Comparison of ENCODE assay signal across 17 cellular contexts in genomic region chr2:190959911-190960788, GRCh38. TPM values are rescaled to one million over a fixed set of nuclear protein-coding genes. Genes with fewer than 3 reads are reported as not detected.
DNase-seq lines count a peak whose midpoint lies in the region; ATAC-seq, FAIRE-seq and TF ChIP-seq lines count a peak whose summit lies in the region.
"Had no signal": no experiment of that assay in that cellular context is flagged by ENCODE, and none has a peak within 500 bp of the region (broad histone marks: within the 10 kb centered on the region; RNA-seq: fewer than 3 reads in every experiment).

No MANE protein-coding gene starts in this region.

- TF ChIP-seq CTCF in activated CD8-positive, alpha-beta T cell treated with anti-CD3 and anti-CD28 coated beads for 36 hours (IDR thresholded peaks at IDR 0.05): no peak
- no peak for TF ChIP-seq CTCF in endodermal cell (conservative IDR thresholded peaks at IDR 0.05)

- intact Hi-C loops in activated CD8-positive, alpha-beta T cell treated with anti-CD3 and anti-CD28 coated beads for 36 hours (cut with micrococcal nuclease): no loop called here
- intact Hi-C loops in naive thymus-derived CD4-positive, alpha-beta T cell (cut with micrococcal nuclease): no loop called here

- no peak overlapping the region for H3K27ac ChIP-seq in naive thymus-derived CD4-positive, alpha-beta T cell (ENCODE audit: low read depth, low read length)
- no peak overlapping the region for H3K27ac ChIP-seq in endodermal cell (ENCODE audit: low read depth, low read length)
- H3K27ac ChIP-seq: heart left ventricle, vagina had no signal

- H3K4me1 ChIP-seq in naive thymus-derived CD4-positive, alpha-beta T cell (ENCODE audit: control insufficient read depth in 2 of 2, insufficient read depth in 2 of 2, low read length in 2 of 2): no peaks in the 10 kb centered on the region
- H3K4me1 ChIP-seq in endodermal cell (ENCODE audit: control insufficient read depth, insufficient read depth, low read length): no peaks in the 10 kb centered on the region
- H3K4me1 ChIP-seq: vagina had no signal

- no peak for ATAC-seq in activated CD8-positive, alpha-beta T cell treated with anti-CD3 and anti-CD28 coated beads for 36 hours
- ATAC-seq in activated CD8-positive, alpha-beta T cell treated with anti-CD3 and anti-CD28 coated beads, Interleukin-2, amount 10 ng/mL, durations not matched to agents 7 days and 5 days: no peak
- ATAC-seq in naive thymus-derived CD4-positive, alpha-beta T cell: no peak
- ATAC-seq: esophagus mucosa, PC-3 had no signal

- no peak overlapping the region for H3K4me3 ChIP-seq in naive thymus-derived CD4-positive, alpha-beta T cell (ENCODE audit: low read length)
- H3K4me3 ChIP-seq in endodermal cell (ENCODE audit: low read length): no peak overlapping the region
- H3K4me3 ChIP-seq: heart left ventricle, vagina had no signal

- FAIRE-seq in GM18507 (lab: Jason Lieb, UNC): peak; percentile 18

- no peak overlapping the region for H3K9ac ChIP-seq in endodermal cell (ENCODE audit: extremely low read depth, low read length, poor library complexity, severe bottlenecking)

- H3K36me3 ChIP-seq in naive thymus-derived CD4-positive, alpha-beta T cell (ENCODE audit: control insufficient read depth in 2 of 3, insufficient read depth in 3 of 3, low read length in 3 of 3): peaks cover 0 to 29% (median 3%) of the 10 kb centered on the region in 3 experiments
- peaks cover 32% of the 10 kb centered on the region for H3K36me3 ChIP-seq in endodermal cell (ENCODE audit: control insufficient read depth, insufficient read depth, low read length)
- H3K36me3 ChIP-seq: vagina had no signal

- peak overlapping the region; percentile 13 for H3K27ac Mint-ChIP-seq in activated CD8-positive, alpha-beta T cell treated with anti-CD3 and anti-CD28 coated beads for 36 hours
- H3K27ac Mint-ChIP-seq in activated CD8-positive, alpha-beta T cell treated with anti-CD3 and anti-CD28 coated beads, Interleukin-2, amount 10 ng/mL, durations not matched to agents 7 days and 5 days: no peak overlapping the region
- H3K27ac Mint-ChIP-seq in activated naive CD8-positive, alpha-beta T cell treated with anti-CD3 and anti-CD28 coated beads for 36 hours: peak overlapping the region; percentile 35
- H3K27ac Mint-ChIP-seq in naive thymus-derived CD4-positive, alpha-beta T cell: peak overlapping the region; percentile 7 to 91 (median 69)
- H3K27ac Mint-ChIP-seq in endodermal cell: no peak overlapping the region
- H3K27ac Mint-ChIP-seq: dendritic cell treated with granulocyte-macrophage colony-stimulating factor and Interleukin-4, amounts not matched to agents 40 ng/mL and 50 ng/mL, for 4 days had no signal

- H3K9me3 ChIP-seq in naive thymus-derived CD4-positive, alpha-beta T cell (ENCODE audit: control insufficient read depth in 2 of 3, low read length in 3 of 3): no peaks in the 10 kb centered on the region
- H3K9me3 ChIP-seq in endodermal cell (ENCODE audit: control insufficient read depth, low read length): peaks cover 7% of the 10 kb centered on the region
- H3K9me3 ChIP-seq: neutrophil, vagina had no signal

- no peak for DNase-seq in activated CD8-positive, alpha-beta T cell treated with anti-CD3 and anti-CD28 coated beads for 36 hours
- DNase-seq in activated CD8-positive, alpha-beta T cell treated with anti-CD3 and anti-CD28 coated beads, Interleukin-2, amount 10 ng/mL, durations not matched to agents 7 days and 5 days: no peak
- DNase-seq in GM18507 (ENCODE audit: extremely low spot score, insufficient read length, low read depth) (no peak), ecto neural progenitor cell (ENCODE audit: low spot score) (no peak), NCI-H146 (lab: John Stamatoyannopoulos, UW) (no peak), endodermal cell (no peak)
- DNase-seq in activated naive CD8-positive, alpha-beta T cell treated with anti-CD3 and anti-CD28 coated beads for 36 hours: no peak
- no peak for DNase-seq in naive thymus-derived CD4-positive, alpha-beta T cell
- DNase-seq: heart left ventricle, NCI-H526 treated with DMSO at 0.1 percent for 48 hours, PC-3, right cardiac atrium, T1000 had no signal

- H3K27me3 Mint-ChIP-seq in activated CD8-positive, alpha-beta T cell treated with anti-CD3 and anti-CD28 coated beads for 36 hours: no peaks in the 10 kb centered on the region
- no peaks in the 10 kb centered on the region for H3K27me3 Mint-ChIP-seq in activated CD8-positive, alpha-beta T cell treated with anti-CD3 and anti-CD28 coated beads, Interleukin-2, amount 10 ng/mL, durations not matched to agents 7 days and 5 days (ENCODE audit: low read depth)
- no peaks in the 10 kb centered on the region for H3K27me3 Mint-ChIP-seq in activated naive CD8-positive, alpha-beta T cell treated with anti-CD3 and anti-CD28 coated beads for 36 hours
- no peaks in the 10 kb centered on the region for H3K27me3 Mint-ChIP-seq in naive thymus-derived CD4-positive, alpha-beta T cell
- no peaks in the 10 kb centered on the region for H3K27me3 Mint-ChIP-seq in endodermal cell (ENCODE audit: insufficient read depth)
- H3K27me3 Mint-ChIP-seq: dendritic cell treated with granulocyte-macrophage colony-stimulating factor and Interleukin-4, amounts not matched to agents 40 ng/mL and 50 ng/mL, for 4 days had no signal

- no peaks in the 10 kb centered on the region for H3K27me3 ChIP-seq in naive thymus-derived CD4-positive, alpha-beta T cell (ENCODE audit: control insufficient read depth in 2 of 2, insufficient read depth in 2 of 2, low read length in 2 of 2)
- H3K27me3 ChIP-seq in endodermal cell (ENCODE audit: control insufficient read depth, insufficient read depth, low read length, poor library complexity, severe bottlenecking): no peaks in the 10 kb centered on the region
- H3K27me3 ChIP-seq: heart left ventricle, neutrophil, vagina had no signal

- CTCF ChIA-PET in activated CD8-positive, alpha-beta T cell treated with anti-CD3 and anti-CD28 coated beads for 36 hours (lab: Charles Lee): interaction anchor here (0.9 to 1.4 kb wide), 2 partner anchors 12 to 14 kb away, joined by 3 to 5 read pairs; no protein-coding TSS in a partner anchor
- CTCF ChIA-PET in activated CD8-positive, alpha-beta T cell treated with anti-CD3 and anti-CD28 coated beads, Interleukin-2, amount 10 ng/mL, durations not matched to agents 7 days and 5 days (lab: Charles Lee): interaction anchor here (1.0 to 1.9 kb wide), 3 partner anchors 12 to 179 kb away, joined by 3 to 7 read pairs (median 5); no protein-coding TSS in a partner anchor
- CTCF ChIA-PET in naive thymus-derived CD4-positive, alpha-beta T cell (lab: Charles Lee): interaction anchor here (0.5 kb wide), 1 partner anchor 195 kb away, joined by 3 read pairs; no protein-coding TSS in a partner anchor

- WGBS in endodermal cell (ENCODE audit: insufficient coverage in 1 of 2, insufficient read length in 1 of 2), 2 experiments: 87 to 89% methylated on average over 3 to 5 of the region's 5 CpGs

- peaks cover 30% of the 10 kb centered on the region for H3K4me1 Mint-ChIP-seq in activated CD8-positive, alpha-beta T cell treated with anti-CD3 and anti-CD28 coated beads for 36 hours (ENCODE audit: low read depth)
- H3K4me1 Mint-ChIP-seq in activated CD8-positive, alpha-beta T cell treated with anti-CD3 and anti-CD28 coated beads, Interleukin-2, amount 10 ng/mL, durations not matched to agents 7 days and 5 days (ENCODE audit: low read depth): peaks cover 12% of the 10 kb centered on the region
- H3K4me1 Mint-ChIP-seq in activated naive CD8-positive, alpha-beta T cell treated with anti-CD3 and anti-CD28 coated beads for 36 hours: peaks cover 14% of the 10 kb centered on the region
- H3K4me1 Mint-ChIP-seq in naive thymus-derived CD4-positive, alpha-beta T cell: peaks cover 12 to 64% (median 40%) of the 10 kb centered on the region in 7 donors
- no peaks in the 10 kb centered on the region for H3K4me1 Mint-ChIP-seq in endodermal cell

- POLR2A ChIA-PET in activated CD8-positive, alpha-beta T cell treated with anti-CD3 and anti-CD28 coated beads for 36 hours (lab: Charles Lee): no interaction called here
- POLR2A ChIA-PET in activated CD8-positive, alpha-beta T cell treated with anti-CD3 and anti-CD28 coated beads, Interleukin-2, amount 10 ng/mL, durations not matched to agents 7 days and 5 days (lab: Charles Lee): interaction anchor here (0.6 to 1.6 kb wide), 4 partner anchors 13 to 172 kb away, joined by 3 to 6 read pairs (median 4); no protein-coding TSS in a partner anchor
- POLR2A ChIA-PET in naive thymus-derived CD4-positive, alpha-beta T cell (lab: Charles Lee): interaction anchor here (0.7 to 1.8 kb wide), 4 partner anchors 11 to 27 kb away, joined by 3 to 5 read pairs (median 4); no protein-coding TSS in a partner anchor

- peaks cover 10% of the 10 kb centered on the region for H3K9me3 Mint-ChIP-seq in activated CD8-positive, alpha-beta T cell treated with anti-CD3 and anti-CD28 coated beads for 36 hours
- H3K9me3 Mint-ChIP-seq in activated CD8-positive, alpha-beta T cell treated with anti-CD3 and anti-CD28 coated beads, Interleukin-2, amount 10 ng/mL, durations not matched to agents 7 days and 5 days (ENCODE audit: insufficient read depth): no peaks in the 10 kb centered on the region
- peaks cover 16% of the 10 kb centered on the region for H3K9me3 Mint-ChIP-seq in activated naive CD8-positive, alpha-beta T cell treated with anti-CD3 and anti-CD28 coated beads for 36 hours
- peaks cover 0 to 18% (median 3%) of the 10 kb centered on the region in 11 donors for H3K9me3 Mint-ChIP-seq in naive thymus-derived CD4-positive, alpha-beta T cell
- peaks cover 17% of the 10 kb centered on the region for H3K9me3 Mint-ChIP-seq in endodermal cell

- no peak overlapping the region for H3K4me3 Mint-ChIP-seq in activated CD8-positive, alpha-beta T cell treated with anti-CD3 and anti-CD28 coated beads for 36 hours
- H3K4me3 Mint-ChIP-seq in activated CD8-positive, alpha-beta T cell treated with anti-CD3 and anti-CD28 coated beads, Interleukin-2, amount 10 ng/mL, durations not matched to agents 7 days and 5 days: no peak overlapping the region
- H3K4me3 Mint-ChIP-seq in activated naive CD8-positive, alpha-beta T cell treated with anti-CD3 and anti-CD28 coated beads for 36 hours: no peak overlapping the region
- peak overlapping the region in 1 of 10 donors; percentile 21 for H3K4me3 Mint-ChIP-seq in naive thymus-derived CD4-positive, alpha-beta T cell
- H3K4me3 Mint-ChIP-seq in endodermal cell: no peak overlapping the region
- H3K4me3 Mint-ChIP-seq: dendritic cell treated with granulocyte-macrophage colony-stimulating factor and Interleukin-4, amounts not matched to agents 40 ng/mL and 50 ng/mL, for 4 days had no signal

- H3K36me3 Mint-ChIP-seq in activated CD8-positive, alpha-beta T cell treated with anti-CD3 and anti-CD28 coated beads for 36 hours (ENCODE audit: low read depth): peaks cover 76% of the 10 kb centered on the region
- peaks cover 67% of the 10 kb centered on the region for H3K36me3 Mint-ChIP-seq in activated CD8-positive, alpha-beta T cell treated with anti-CD3 and anti-CD28 coated beads, Interleukin-2, amount 10 ng/mL, durations not matched to agents 7 days and 5 days (ENCODE audit: low read depth)
- H3K36me3 Mint-ChIP-seq in activated naive CD8-positive, alpha-beta T cell treated with anti-CD3 and anti-CD28 coated beads for 36 hours: peaks cover 72% of the 10 kb centered on the region
- peaks cover 18 to 69% (median 31%) of the 10 kb centered on the region in 5 donors for H3K36me3 Mint-ChIP-seq in naive thymus-derived CD4-positive, alpha-beta T cell
- H3K36me3 Mint-ChIP-seq in endodermal cell (ENCODE audit: low read depth): peaks cover 14% of the 10 kb centered on the region

RNA-seq across cellular contexts. Expression of gene STAT1, which starts 53.8 kb away (rescaled TPM):
- 100 to 1,000 TPM; 293 to 311 TPM for total RNA-seq in activated CD8-positive, alpha-beta T cell treated with anti-CD3 and anti-CD28 coated beads for 36 hours
- 100 to 1,000 TPM; 472 to 473 TPM for total RNA-seq in activated CD8-positive, alpha-beta T cell treated with anti-CD3 and anti-CD28 coated beads, Interleukin-2, amount 10 ng/mL, durations not matched to agents 7 days and 5 days
- total RNA-seq in activated naive CD8-positive, alpha-beta T cell treated with anti-CD3 and anti-CD28 coated beads for 36 hours: 100 to 1,000 TPM; 383 to 389 TPM
- 1,000 to 10,000 TPM in 1 of 5 experiments, 10 to 100 TPM in 4; 74.1 to 1,177 (median 89.6) TPM for total RNA-seq in naive thymus-derived CD4-positive, alpha-beta T cell
- 100 to 1,000 TPM; 221 to 244 TPM for polyA plus RNA-seq in naive thymus-derived CD4-positive, alpha-beta T cell
- total RNA-seq in endodermal cell: 10 to 100 TPM; 48.3 to 74.4 TPM
- polyA plus RNA-seq in endodermal cell (2013, experiment 1 of 2): 41.6 TPM
- 42.0 TPM for polyA plus RNA-seq in endodermal cell (2013, experiment 2 of 2)

Comparison
In these comparisons a context has a peak if more than half of its experiments do, and no peak if none do; other contexts are left out.
1. H3K27ac Mint-ChIP-seq: peak in activated CD8-positive, alpha-beta T cell treated with anti-CD3 and anti-CD28 coated beads for 36 hours (single experiment), activated naive CD8-positive, alpha-beta T cell treated with anti-CD3 and anti-CD28 coated beads for 36 hours (single experiment) and naive thymus-derived CD4-positive, alpha-beta T cell (9 of 9); none in activated CD8-positive, alpha-beta T cell treated with anti-CD3 and anti-CD28 coated beads, Interleukin-2, amount 10 ng/mL, durations not matched to agents 7 days and 5 days (single experiment) and endodermal cell (single experiment).